ENCODE assay signal across 1 cellular context in the genomic region with DNA sequence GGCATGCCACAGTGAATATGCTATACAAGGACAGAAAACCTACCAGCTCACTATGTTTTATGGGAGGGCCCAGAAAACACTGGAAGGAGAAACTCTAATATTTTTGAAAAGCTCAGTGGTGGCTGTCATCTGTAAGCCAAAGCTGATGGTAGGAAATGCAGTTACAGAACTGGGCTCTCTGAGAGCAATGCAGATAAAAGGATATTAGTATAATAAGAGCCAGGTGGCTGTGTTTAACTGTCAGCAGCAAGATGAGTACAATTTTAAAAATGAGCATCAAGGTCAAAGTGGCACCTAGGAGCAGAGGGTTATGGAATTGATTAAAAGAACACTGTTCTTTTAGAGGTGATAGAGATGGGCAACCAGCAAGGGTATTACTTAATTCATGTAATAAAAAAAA.
A peak's percentile ranks its signal among the peaks of the same experiment; 100 is the strongest.
TF ChIP-seq lines count a peak whose summit lies in the region.

No MANE protein-coding gene starts in this region.

TF ChIP-seq in SK-N-SH, 30 proteins besides CTCF, POLR2A, EP300 and RAD21:
- no peak for TF ChIP-seq RXRA (IDR thresholded peaks at IDR 0.05; ENCODE audit: borderline replicate concordance, low read depth)
- TF ChIP-seq GATA2 (CRISPR knock-in tag; IDR thresholded peaks at IDR 0.05): peak; percentile 73
- TF ChIP-seq SIN3A (IDR thresholded peaks at IDR 0.05; ENCODE audit: borderline replicate concordance, low read depth, low read length): no peak
- TF ChIP-seq RCOR1 (IDR thresholded peaks at IDR 0.05; ENCODE audit: low read length): peak; percentile 69
- peak; percentile 57 for TF ChIP-seq TCF12 (IDR thresholded peaks at IDR 0.05)
- TF ChIP-seq YY1 (IDR thresholded peaks at IDR 0.05; ENCODE audit: low read depth): no peak
- TF ChIP-seq CHD2 (IDR thresholded peaks at IDR 0.05; ENCODE audit: low read length, partially characterized antibody): peak; percentile 29
- TF ChIP-seq TAF1 (IDR thresholded peaks at IDR 0.05; ENCODE audit: borderline replicate concordance, low read depth, low read length): no peak
- no peak for TF ChIP-seq MEF2A (IDR thresholded peaks at IDR 0.05; ENCODE audit: borderline replicate concordance, low read depth)
